24 cellular contexts compared by ENCODE assay signal in genomic region chr1:77348561-77348960, GRCh38.
"Had no signal": no experiment of that assay in that cellular context is flagged by ENCODE, and none has a peak within 500 bp of the region (broad histone marks: within the 10 kb centered on the region; RNA-seq: fewer than 3 reads in every experiment).

No MANE protein-coding gene starts in this region.

- H3K27me3 Mint-ChIP-seq: activated CD4-positive, alpha-beta T cell treated with anti-CD3 and anti-CD28 coated beads, Interleukin-2, amount 10 ng/mL, durations not matched to agents 24 days and 14 days; activated naive CD4-positive, alpha-beta T cell treated with anti-CD3 and anti-CD28 coated beads, Interleukin-2, amount 10 ng/mL, durations not matched to agents 7 days and 5 days; activated naive CD8-positive, alpha-beta T cell treated with anti-CD3 and anti-CD28 coated beads, Interleukin-2, amount 10 ng/mL, durations not matched to agents 7 days and 5 days had no signal

- H3K4me1 Mint-ChIP-seq: activated CD8-positive, alpha-beta memory T cell treated with anti-CD3 and anti-CD28 coated beads, Interleukin-2, amount 10 ng/mL, durations not matched to agents 7 days and 5 days; IgD-negative memory B cell had no signal

- H3K9me3 ChIP-seq: adrenal gland had no signal

- H3K27ac Mint-ChIP-seq: activated CD4-positive, alpha-beta T cell treated with anti-CD3 and anti-CD28 coated beads, Interleukin-2, amount 10 ng/mL, durations not matched to agents 24 days and 14 days; activated CD8-positive, alpha-beta memory T cell treated with anti-CD3 and anti-CD28 coated beads, Interleukin-2, amount 10 ng/mL, durations not matched to agents 7 days and 5 days; activated naive CD4-positive, alpha-beta T cell treated with anti-CD3 and anti-CD28 coated beads, Interleukin-2, amount 10 ng/mL, durations not matched to agents 7 days and 5 days; activated naive CD8-positive, alpha-beta T cell treated with anti-CD3 and anti-CD28 coated beads, Interleukin-2, amount 10 ng/mL, durations not matched to agents 7 days and 5 days; IgD-negative memory B cell; T-helper 1 cell treated with Interleukin-12 subunit alpha and Interleukin-12 subunit beta and Interleukin-4 antibody, amounts not matched to agents 30 μg/mL and 1 μg/mL, for 36 hours had no signal

- H3K4me3 ChIP-seq: adrenal gland had no signal

- H3K36me3 ChIP-seq: adrenal gland had no signal

- H3K27ac ChIP-seq: adrenal gland, KMS-11 had no signal

- DNase-seq: activated CD4-positive, alpha-beta T cell treated with anti-CD3 and anti-CD28 coated beads, Interleukin-2, amount 10 ng/mL, durations not matched to agents 24 days and 14 days; activated CD4-positive, alpha-beta T cell treated with anti-CD3 and anti-CD28 coated beads, Interleukin-2, amount 50 U/mL, for 48 hours; activated CD4-positive, CD25-positive, alpha-beta regulatory T cell treated with anti-CD3 and anti-CD28 coated beads, Interleukin-2, amount 50 U/mL, for 72 hours; activated CD8-positive, alpha-beta memory T cell treated with anti-CD3 and anti-CD28 coated beads, Interleukin-2, amount 10 ng/mL, durations not matched to agents 7 days and 5 days; activated gamma-delta T cell; activated naive CD4-positive, alpha-beta T cell treated with anti-CD3 and anti-CD28 coated beads, Interleukin-2, amount 10 ng/mL, durations not matched to agents 7 days and 5 days; activated naive CD8-positive, alpha-beta T cell treated with anti-CD3 and anti-CD28 coated beads, Interleukin-2, amount 10 ng/mL, durations not matched to agents 7 days and 5 days; activated T-cell treated with anti-CD3 and anti-CD28 coated beads, Interleukin-2, amount 50 U/mL, for 48 hours; adrenal gland; anterior cingulate cortex; NCI-H1048; NCI-H146; NCI-H187 treated with DMSO at 0.1 percent for 48 hours; NCI-H2171; NCI-H345; NCI-H510A; NCI-H526 treated with DMSO at 0.1 percent for 48 hours; NK-92 treated with Interleukin-12 subunit alpha and Interleukin-12 subunit beta, amount 100 ng/mL, for 24 hours; PC-3; SHP77 had no signal

- H3K36me3 Mint-ChIP-seq: activated CD8-positive, alpha-beta memory T cell treated with anti-CD3 and anti-CD28 coated beads, Interleukin-2, amount 10 ng/mL, durations not matched to agents 7 days and 5 days; activated naive CD4-positive, alpha-beta T cell treated with anti-CD3 and anti-CD28 coated beads, Interleukin-2, amount 10 ng/mL, durations not matched to agents 7 days and 5 days; activated naive CD8-positive, alpha-beta T cell treated with anti-CD3 and anti-CD28 coated beads, Interleukin-2, amount 10 ng/mL, durations not matched to agents 7 days and 5 days; IgD-negative memory B cell had no signal

- H3K9me3 Mint-ChIP-seq: activated CD4-positive, alpha-beta T cell treated with anti-CD3 and anti-CD28 coated beads, Interleukin-2, amount 10 ng/mL, durations not matched to agents 24 days and 14 days; activated naive CD4-positive, alpha-beta T cell treated with anti-CD3 and anti-CD28 coated beads, Interleukin-2, amount 10 ng/mL, durations not matched to agents 7 days and 5 days; IgD-negative memory B cell; T-helper 1 cell treated with Interleukin-12 subunit alpha and Interleukin-12 subunit beta and Interleukin-4 antibody, amounts not matched to agents 30 μg/mL and 1 μg/mL, for 36 hours had no signal

- H3K4me3 Mint-ChIP-seq: activated CD4-positive, alpha-beta T cell treated with anti-CD3 and anti-CD28 coated beads, Interleukin-2, amount 10 ng/mL, durations not matched to agents 24 days and 14 days; activated CD8-positive, alpha-beta memory T cell treated with anti-CD3 and anti-CD28 coated beads, Interleukin-2, amount 10 ng/mL, durations not matched to agents 7 days and 5 days; activated naive CD4-positive, alpha-beta T cell treated with anti-CD3 and anti-CD28 coated beads, Interleukin-2, amount 10 ng/mL, durations not matched to agents 7 days and 5 days; activated naive CD8-positive, alpha-beta T cell treated with anti-CD3 and anti-CD28 coated beads, Interleukin-2, amount 10 ng/mL, durations not matched to agents 7 days and 5 days; activated T-helper 17 cell treated with anti-CD3 and anti-CD28 coated beads, Interleukin-2, amount 50 U/mL, for 72 hours; IgD-negative memory B cell; T-helper 1 cell treated with Interleukin-12 subunit alpha and Interleukin-12 subunit beta and Interleukin-4 antibody, amounts not matched to agents 30 μg/mL and 1 μg/mL, for 36 hours had no signal

- H3K4me1 ChIP-seq: adrenal gland had no signal

- H3K27me3 ChIP-seq: adrenal gland had no signal
